Comparison of ENCODE assay signal across 2 cellular contexts in the genomic region with DNA sequence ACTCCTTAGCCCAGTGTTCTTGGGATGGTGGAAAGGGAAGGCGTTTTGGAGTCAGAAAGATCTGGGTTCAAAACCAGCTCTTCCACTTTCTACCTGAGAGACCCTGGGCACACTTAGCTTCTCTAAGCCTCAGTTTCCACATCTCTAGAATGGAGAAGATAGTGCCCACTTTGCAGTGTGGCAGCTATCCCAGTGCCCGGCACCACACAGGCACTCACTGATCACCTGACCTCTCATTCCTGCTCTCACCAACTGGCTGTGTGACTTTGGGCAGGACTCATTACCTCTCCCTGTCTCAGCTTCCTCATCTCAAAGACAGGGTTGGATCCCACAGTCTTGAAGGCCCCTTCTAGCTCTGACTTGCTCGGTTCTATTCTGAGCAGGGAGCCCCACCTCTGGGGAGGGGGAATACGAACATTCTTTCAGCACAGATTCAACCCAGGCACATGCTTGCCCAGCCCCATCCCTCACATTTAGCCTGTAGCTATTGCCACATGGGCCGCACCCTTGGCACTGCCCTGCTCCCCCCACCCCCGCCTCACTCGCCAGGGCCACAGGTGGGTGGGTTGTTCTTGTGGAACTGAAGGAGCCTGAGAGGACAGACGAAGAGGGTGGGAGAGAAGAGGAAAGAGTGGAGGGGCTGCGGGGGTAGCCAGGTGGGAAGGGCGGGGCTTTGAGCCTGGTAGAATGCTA.
TF ChIP-seq lines count a peak whose summit lies in the region.

No MANE protein-coding gene starts in this region.

TF ChIP-seq in IMR-90, 13 proteins besides CTCF, POLR2A, EP300 and RAD21:
- TF ChIP-seq MXI1 (IDR thresholded peaks at IDR 0.05; ENCODE audit: borderline replicate concordance, low read depth, low read length) (no peak), CEBPB (IDR thresholded peaks at IDR 0.05; ENCODE audit: low read depth, low read length) (no peak), FOS (IDR thresholded peaks at IDR 0.05; ENCODE audit: low read depth, low read length) (no peak), NFE2L2 (IDR thresholded peaks at IDR 0.05; ENCODE audit: low read depth, low read length) (no peak), SMC3 (IDR thresholded peaks at IDR 0.05; ENCODE audit: low read depth, low read length) (no peak), MAFK (IDR thresholded peaks at IDR 0.05; ENCODE audit: low read depth, low read length) (no peak), CHD1 (IDR thresholded peaks at IDR 0.05; ENCODE audit: low read depth, low read length) (no peak), RCOR1 (IDR thresholded peaks at IDR 0.05; ENCODE audit: insufficient replicate concordance, low read length) (no peak), MAZ (IDR thresholded peaks at IDR 0.05; ENCODE audit: borderline replicate concordance, low read depth, low read length) (no peak), RFX5 (IDR thresholded peaks at IDR 0.05; ENCODE audit: low read depth, low read length) (no peak)
- TF ChIP-seq, protein P1, sequence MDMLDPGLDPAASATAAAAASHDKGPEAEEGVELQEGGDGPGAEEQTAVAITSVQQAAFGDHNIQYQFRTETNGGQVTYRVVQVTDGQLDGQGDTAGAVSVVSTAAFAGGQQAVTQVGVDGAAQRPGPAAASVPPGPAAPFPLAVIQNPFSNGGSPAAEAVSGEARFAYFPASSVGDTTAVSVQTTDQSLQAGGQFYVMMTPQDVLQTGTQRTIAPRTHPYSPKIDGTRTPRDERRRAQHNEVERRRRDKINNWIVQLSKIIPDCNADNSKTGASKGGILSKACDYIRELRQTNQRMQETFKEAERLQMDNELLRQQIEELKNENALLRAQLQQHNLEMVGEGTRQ (IDR thresholded peaks at IDR 0.05; ENCODE audit: low read depth, low read length), result no peak
- TF ChIP-seq, protein P2, sequence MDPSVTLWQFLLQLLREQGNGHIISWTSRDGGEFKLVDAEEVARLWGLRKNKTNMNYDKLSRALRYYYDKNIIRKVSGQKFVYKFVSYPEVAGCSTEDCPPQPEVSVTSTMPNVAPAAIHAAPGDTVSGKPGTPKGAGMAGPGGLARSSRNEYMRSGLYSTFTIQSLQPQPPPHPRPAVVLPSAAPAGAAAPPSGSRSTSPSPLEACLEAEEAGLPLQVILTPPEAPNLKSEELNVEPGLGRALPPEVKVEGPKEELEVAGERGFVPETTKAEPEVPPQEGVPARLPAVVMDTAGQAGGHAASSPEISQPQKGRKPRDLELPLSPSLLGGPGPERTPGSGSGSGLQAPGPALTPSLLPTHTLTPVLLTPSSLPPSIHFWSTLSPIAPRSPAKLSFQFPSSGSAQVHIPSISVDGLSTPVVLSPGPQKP (IDR thresholded peaks at IDR 0.05; ENCODE audit: borderline replicate concordance, low read depth, low read length), result no peak

TF ChIP-seq in SK-N-SH, 30 proteins besides CTCF, POLR2A, EP300 and RAD21:
- TF ChIP-seq ELF1 (IDR thresholded peaks at IDR 0.05) (no peak), GABPA (IDR thresholded peaks at IDR 0.05; ENCODE audit: low read depth) (no peak), FOSL2 (IDR thresholded peaks at IDR 0.05; ENCODE audit: borderline replicate concordance, low read depth) (no peak), FOXM1 (IDR thresholded peaks at IDR 0.05; ENCODE audit: low read depth) (no peak), RXRA (IDR thresholded peaks at IDR 0.05; ENCODE audit: borderline replicate concordance, low read depth) (no peak), JUND (IDR thresholded peaks at IDR 0.05) (no peak), MXI1 (IDR thresholded peaks at IDR 0.05; ENCODE audit: low read depth, low read length) (no peak), TCF12 (IDR thresholded peaks at IDR 0.05) (no peak), YY1 (IDR thresholded peaks at IDR 0.05; ENCODE audit: low read depth) (no peak), TAF1 (IDR thresholded peaks at IDR 0.05; ENCODE audit: borderline replicate concordance, low read depth, low read length) (no peak), SMC3 (IDR thresholded peaks at IDR 0.05; ENCODE audit: low read depth, low read length) (no peak), EZH2phosphoT487 (IDR thresholded peaks at IDR 0.05; ENCODE audit: borderline replicate concordance, low read depth) (no peak), GATA2 (CRISPR knock-in tag; IDR thresholded peaks at IDR 0.05) (no peak)
- TF ChIP-seq, protein P3, sequence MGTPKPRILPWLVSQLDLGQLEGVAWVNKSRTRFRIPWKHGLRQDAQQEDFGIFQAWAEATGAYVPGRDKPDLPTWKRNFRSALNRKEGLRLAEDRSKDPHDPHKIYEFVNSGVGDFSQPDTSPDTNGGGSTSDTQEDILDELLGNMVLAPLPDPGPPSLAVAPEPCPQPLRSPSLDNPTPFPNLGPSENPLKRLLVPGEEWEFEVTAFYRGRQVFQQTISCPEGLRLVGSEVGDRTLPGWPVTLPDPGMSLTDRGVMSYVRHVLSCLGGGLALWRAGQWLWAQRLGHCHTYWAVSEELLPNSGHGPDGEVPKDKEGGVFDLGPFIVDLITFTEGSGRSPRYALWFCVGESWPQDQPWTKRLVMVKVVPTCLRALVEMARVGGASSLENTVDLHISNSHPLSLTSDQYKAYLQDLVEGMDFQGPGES (IDR thresholded peaks at IDR 0.05; ENCODE audit: low read depth, low read length), result no peak
- TF ChIP-seq, protein P4, sequence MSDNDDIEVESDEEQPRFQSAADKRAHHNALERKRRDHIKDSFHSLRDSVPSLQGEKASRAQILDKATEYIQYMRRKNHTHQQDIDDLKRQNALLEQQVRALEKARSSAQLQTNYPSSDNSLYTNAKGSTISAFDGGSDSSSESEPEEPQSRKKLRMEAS (IDR thresholded peaks at IDR 0.05; ENCODE audit: low read depth), result no peak
- TF ChIP-seq, protein P5, sequence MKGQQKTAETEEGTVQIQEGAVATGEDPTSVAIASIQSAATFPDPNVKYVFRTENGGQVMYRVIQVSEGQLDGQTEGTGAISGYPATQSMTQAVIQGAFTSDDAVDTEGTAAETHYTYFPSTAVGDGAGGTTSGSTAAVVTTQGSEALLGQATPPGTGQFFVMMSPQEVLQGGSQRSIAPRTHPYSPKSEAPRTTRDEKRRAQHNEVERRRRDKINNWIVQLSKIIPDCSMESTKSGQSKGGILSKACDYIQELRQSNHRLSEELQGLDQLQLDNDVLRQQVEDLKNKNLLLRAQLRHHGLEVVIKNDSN (IDR thresholded peaks at IDR 0.05; ENCODE audit: borderline replicate concordance, low read depth), result no peak
